27 cellular contexts compared by ENCODE assay signal in genomic region chr4:22268350-22269025, GRCh38.
DNase-seq lines count a peak whose midpoint lies in the region; ATAC-seq and TF ChIP-seq lines count a peak whose summit lies in the region.
"Had no signal": no experiment of that assay in that cellular context is flagged by ENCODE, and none has a peak within 500 bp of the region (broad histone marks: within the 10 kb centered on the region; RNA-seq: fewer than 3 reads in every experiment).

No MANE protein-coding gene starts in this region.

- ATAC-seq in RWPE2 (ENCODE audit: low read depth) = 0 out of 3 replicates have a peak, but pooled peaks have one; percentile 33
- no peak for ATAC-seq in GM21717 (IDR thresholded peaks at IDR 0.05; ENCODE audit: unreplicated experiment)
- no peak for ATAC-seq in HG02840 (IDR thresholded peaks at IDR 0.05; ENCODE audit: low FRiP score, unreplicated experiment)
- ATAC-seq: activated naive CD4-positive, alpha-beta T cell treated with anti-CD3 and anti-CD28 coated beads, Interleukin-2, amount 50 U/mL, for 72 hours; gastrocnemius medialis; left lobe of liver; stimulated activated memory B cell treated with anti-CD40 and anti-IgM and Interleukin-4, amounts not matched to agents 10 μg/mL and 1 μg/mL and 100 μg/mL, for 72 hours had no signal

- no peaks in the 10 kb centered on the region for H3K9me3 ChIP-seq in RWPE2 (ENCODE audit: severe bottlenecking)
- H3K9me3 ChIP-seq: gastrocnemius medialis, MG63, neutrophil, prostate gland, uterus had no signal

- H3K27ac ChIP-seq in RWPE2 (ENCODE audit: poor library complexity, severe bottlenecking) = no peak overlapping the region
- H3K27ac ChIP-seq: C4-2B, gastrocnemius medialis, neutrophil, PC-9, prostate gland, uterus had no signal

- DNase-seq in H4 (ENCODE audit: low spot score) (peak; percentile 20), HT1080 (ENCODE audit: low read depth) (peak; percentile 75), RWPE2 (ENCODE audit: low spot score) (no peak), glomerular visceral epithelial cell (ENCODE audit: extremely low spot score) (peak; percentile 35), NCI-H2171 treated with DMSO at 0.1 percent for 48 hours (lab: John Stamatoyannopoulos, UW) (no peak), cerebellum (ENCODE audit: low spot score) (no peak)
- DNase-seq: activated CD4-positive, alpha-beta memory T cell treated with anti-CD3 and anti-CD28 coated beads, Interleukin-2, amount 10 ng/mL, durations not matched to agents 7 days and 5 days; activated CD4-positive, alpha-beta T cell treated with anti-CD3 and anti-CD28 coated beads for 1 hour; activated CD8-positive, alpha-beta memory T cell treated with anti-CD3 and anti-CD28 coated beads, Interleukin-2, amount 50 U/mL, for 48 hours; aorta; EL; gastrocnemius medialis; hippocampal formation; MG63; NCI-H524 treated with DMSO at 0.1 percent for 48 hours; NK-92 treated with Interleukin-12 subunit alpha and Interleukin-12 subunit beta, amount 100 ng/mL, for 24 hours; stimulated activated CD4-positive, alpha-beta T cell treated with anti-CD3 and anti-CD28 coated beads, Interleukin-4, amount 100 ng/mL, for 4 hours; uterus had no signal

- no peaks in the 10 kb centered on the region for H3K4me1 ChIP-seq in RWPE2 (ENCODE audit: insufficient read depth, poor library complexity, severe bottlenecking)
- H3K4me1 ChIP-seq: gastrocnemius medialis, prostate gland, uterus had no signal

- H3K4me3 ChIP-seq in RWPE2 (ENCODE audit: severe bottlenecking) = no peak overlapping the region
- H3K4me3 ChIP-seq: gastrocnemius medialis, MG63, PC-9, prostate gland, uterus had no signal

- no peak for TF ChIP-seq CTCF in RWPE2 (IDR thresholded peaks at IDR 0.05; ENCODE audit: poor library complexity, severe bottlenecking)

- H3K27me3 ChIP-seq in RWPE2 (ENCODE audit: insufficient read depth, poor library complexity, severe bottlenecking) = no peaks in the 10 kb centered on the region
- H3K27me3 ChIP-seq: gastrocnemius medialis, MG63, neutrophil, uterus had no signal

- no peaks in the 10 kb centered on the region for H3K36me3 ChIP-seq in RWPE2 (ENCODE audit: low read depth)
- H3K36me3 ChIP-seq: gastrocnemius medialis, MG63, neutrophil, prostate gland, uterus had no signal

Comparison
In these comparisons a context has a peak if more than half of its experiments do, and no peak if none do; other contexts are left out.
1. DNase-seq: peak in H4 (single experiment), HT1080 (single experiment) and glomerular visceral epithelial cell (single experiment); none in RWPE2 (single experiment), NCI-H2171 treated with DMSO at 0.1 percent for 48 hours (single experiment) and cerebellum (single experiment).